16 cellular contexts compared by ENCODE assay signal in genomic region chr4:66694716-66695115, GRCh38.
DNase-seq lines count a peak whose midpoint lies in the region; ATAC-seq and TF ChIP-seq lines count a peak whose summit lies in the region.
"Had no signal": no experiment of that assay in that cellular context is flagged by ENCODE, and none has a peak within 500 bp of the region (broad histone marks: within the 10 kb centered on the region; RNA-seq: fewer than 3 reads in every experiment).

No MANE protein-coding gene starts in this region.

- TF ChIP-seq CTCF in body of pancreas (IDR thresholded peaks at IDR 0.05), result no peak

- TF ChIP-seq POLR2A in body of pancreas (IDR thresholded peaks at IDR 0.05), result no peak

- DNase-seq in NCI-H345 (lab: John Stamatoyannopoulos, UW) (peak; percentile 15), NCI-H345 treated with DMSO at 0.1 percent for 48 hours (lab: John Stamatoyannopoulos, UW; ENCODE audit: unreplicated experiment) (no peak), COR-L47 (lab: John Stamatoyannopoulos, UW) (peak; percentile 52), NCI-H510A (lab: John Stamatoyannopoulos, UW) (peak; percentile 8), body of pancreas (peak in 3 of 4 donors; percentile 37 to 65 (median 44))
- DNase-seq: ACHN; Caco-2; CD4-positive, alpha-beta T cell; DMS79; H7 had no signal

- no peak overlapping the region for H3K4me3 ChIP-seq in body of pancreas
- H3K4me3 ChIP-seq: BLaER1 treated with 17β-estradiol and CSF1 and Interleukin-3, amounts not matched to agents 10 nM and 100 nM; GM12878; GM23338 had no signal

- H3K4me1 ChIP-seq in body of pancreas, result peaks cover 6% of the 10 kb centered on the region
- H3K4me1 ChIP-seq: Caco-2 had no signal

- H3K9me3 ChIP-seq in body of pancreas, result no peaks in the 10 kb centered on the region
- H3K9me3 ChIP-seq: BLaER1 treated with 17β-estradiol and CSF1 and Interleukin-3, amounts not matched to agents 10 nM and 100 nM; Caco-2 had no signal

- intact Hi-C loops in body of pancreas (cut with DNase I), result no loop called here

- no peaks in the 10 kb centered on the region for H3K27me3 ChIP-seq in body of pancreas
- H3K27me3 ChIP-seq: BLaER1 treated with 17β-estradiol and CSF1 and Interleukin-3, amounts not matched to agents 10 nM and 100 nM had no signal

- H3K36me3 ChIP-seq in body of pancreas (replicated peaks in 1 of 2; ENCODE audit: insufficient read depth in 1 of 2, low read depth in 2 of 2), result no peaks in the 10 kb centered on the region
- H3K36me3 ChIP-seq: BLaER1 treated with 17β-estradiol and CSF1 and Interleukin-3, amounts not matched to agents 10 nM and 100 nM had no signal

- no peak overlapping the region for H3K27ac ChIP-seq in body of pancreas
- H3K27ac ChIP-seq: BLaER1 treated with 17β-estradiol and CSF1 and Interleukin-3, amounts not matched to agents 10 nM and 100 nM had no signal

- 29 to 38% methylated on average over 3 of the region's 3 CpGs for WGBS in body of pancreas, 2 donors

- ATAC-seq in body of pancreas (peak; percentile 86), HG02981 (IDR thresholded peaks at IDR 0.05; ENCODE audit: unreplicated experiment) (no peak), HG03196 (IDR thresholded peaks at IDR 0.05; ENCODE audit: unreplicated experiment) (no peak), HG02571 (IDR thresholded peaks at IDR 0.05; ENCODE audit: unreplicated experiment) (no peak)
- ATAC-seq: GM12878, GM23338 had no signal
